ENCODE assay signal across 9 cellular contexts in genomic region chr15:57118013-57118799, GRCh38.
DNase-seq lines count a peak whose midpoint lies in the region; ATAC-seq and TF ChIP-seq lines count a peak whose summit lies in the region.
"Had no signal": no experiment of that assay in that cellular context is flagged by ENCODE, and none has a peak within 500 bp of the region (broad histone marks: within the 10 kb centered on the region; RNA-seq: fewer than 3 reads in every experiment).

No MANE protein-coding gene starts in this region.

- TF ChIP-seq POLR2A in heart left ventricle (IDR thresholded peaks at IDR 0.05): no peak

- peak overlapping the region; percentile 23 for H3K27ac Mint-ChIP-seq in activated CD4-positive, alpha-beta memory T cell treated with anti-CD3 and anti-CD28 coated beads, Interleukin-2, amount 10 ng/mL, durations not matched to agents 7 days and 5 days
- no peak overlapping the region for H3K27ac Mint-ChIP-seq in activated CD4-positive, alpha-beta memory T cell treated with anti-CD3 and anti-CD28 coated beads for 36 hours
- H3K27ac Mint-ChIP-seq in T-helper 2 cell treated with Interferon-gamma antibody and Interleukin-4, amounts not matched to agents 5 μg/mL and 100 μg/mL, for 36 hours: peak overlapping the region; percentile 83
- H3K27ac Mint-ChIP-seq in stimulated activated naive B cell treated with anti-CD40 and anti-IgM and Interleukin-4, amounts not matched to agents 10 μg/mL and 1 μg/mL and 100 μg/mL, for 72 hours: no peak overlapping the region

- peaks cover 0 to 41% (median 22%) of the 10 kb centered on the region in 12 donors for H3K4me1 ChIP-seq in heart left ventricle

- POLR2A ChIA-PET in activated CD4-positive, alpha-beta memory T cell treated with anti-CD3 and anti-CD28 coated beads, Interleukin-2, amount 10 ng/mL, durations not matched to agents 7 days and 5 days (lab: Charles Lee): no interaction called here
- POLR2A ChIA-PET in activated CD4-positive, alpha-beta memory T cell treated with anti-CD3 and anti-CD28 coated beads for 36 hours (lab: Charles Lee): no interaction called here

- no peaks in the 10 kb centered on the region for H3K27me3 Mint-ChIP-seq in activated CD4-positive, alpha-beta memory T cell treated with anti-CD3 and anti-CD28 coated beads, Interleukin-2, amount 10 ng/mL, durations not matched to agents 7 days and 5 days
- no peaks in the 10 kb centered on the region for H3K27me3 Mint-ChIP-seq in activated CD4-positive, alpha-beta memory T cell treated with anti-CD3 and anti-CD28 coated beads for 36 hours
- H3K27me3 Mint-ChIP-seq in T-helper 2 cell treated with Interferon-gamma antibody and Interleukin-4, amounts not matched to agents 5 μg/mL and 100 μg/mL, for 36 hours (ENCODE audit: low read depth): no peaks in the 10 kb centered on the region
- no peaks in the 10 kb centered on the region for H3K27me3 Mint-ChIP-seq in stimulated activated naive B cell treated with anti-CD40 and anti-IgM and Interleukin-4, amounts not matched to agents 10 μg/mL and 1 μg/mL and 100 μg/mL, for 72 hours

- H3K4me3 Mint-ChIP-seq in activated CD4-positive, alpha-beta memory T cell treated with anti-CD3 and anti-CD28 coated beads, Interleukin-2, amount 10 ng/mL, durations not matched to agents 7 days and 5 days: no peak overlapping the region
- H3K4me3 Mint-ChIP-seq in activated CD4-positive, alpha-beta memory T cell treated with anti-CD3 and anti-CD28 coated beads for 36 hours: no peak overlapping the region
- H3K4me3 Mint-ChIP-seq in T-helper 2 cell treated with Interferon-gamma antibody and Interleukin-4, amounts not matched to agents 5 μg/mL and 100 μg/mL, for 36 hours: peak overlapping the region; percentile 58
- H3K4me3 Mint-ChIP-seq in stimulated activated naive B cell treated with anti-CD40 and anti-IgM and Interleukin-4, amounts not matched to agents 10 μg/mL and 1 μg/mL and 100 μg/mL, for 72 hours: no peak overlapping the region

- intact Hi-C loops in activated CD4-positive, alpha-beta memory T cell treated with anti-CD3 and anti-CD28 coated beads for 36 hours (cut with micrococcal nuclease): no loop called here
- intact Hi-C loops in heart left ventricle (cut with DNase I): no loop called here

- H3K9me3 Mint-ChIP-seq in activated CD4-positive, alpha-beta memory T cell treated with anti-CD3 and anti-CD28 coated beads, Interleukin-2, amount 10 ng/mL, durations not matched to agents 7 days and 5 days: no peaks in the 10 kb centered on the region
- no peaks in the 10 kb centered on the region for H3K9me3 Mint-ChIP-seq in activated CD4-positive, alpha-beta memory T cell treated with anti-CD3 and anti-CD28 coated beads for 36 hours
- H3K9me3 Mint-ChIP-seq in T-helper 2 cell treated with Interferon-gamma antibody and Interleukin-4, amounts not matched to agents 5 μg/mL and 100 μg/mL, for 36 hours: no peaks in the 10 kb centered on the region
- H3K9me3 Mint-ChIP-seq in stimulated activated naive B cell treated with anti-CD40 and anti-IgM and Interleukin-4, amounts not matched to agents 10 μg/mL and 1 μg/mL and 100 μg/mL, for 72 hours: no peaks in the 10 kb centered on the region

- H3K27me3 ChIP-seq in heart left ventricle: no peaks in the 10 kb centered on the region

- H3K4me1 Mint-ChIP-seq in activated CD4-positive, alpha-beta memory T cell treated with anti-CD3 and anti-CD28 coated beads, Interleukin-2, amount 10 ng/mL, durations not matched to agents 7 days and 5 days: peaks cover 28% of the 10 kb centered on the region
- H3K4me1 Mint-ChIP-seq in activated CD4-positive, alpha-beta memory T cell treated with anti-CD3 and anti-CD28 coated beads for 36 hours (ENCODE audit: low read depth): peaks cover 9% of the 10 kb centered on the region
- H3K4me1 Mint-ChIP-seq in T-helper 2 cell treated with Interferon-gamma antibody and Interleukin-4, amounts not matched to agents 5 μg/mL and 100 μg/mL, for 36 hours (ENCODE audit: low read depth): peaks cover 34% of the 10 kb centered on the region
- peaks cover 15 to 45% of the 10 kb centered on the region in 2 donors for H3K4me1 Mint-ChIP-seq in stimulated activated naive B cell treated with anti-CD40 and anti-IgM and Interleukin-4, amounts not matched to agents 10 μg/mL and 1 μg/mL and 100 μg/mL, for 72 hours

- peaks cover 10% of the 10 kb centered on the region for H3K36me3 Mint-ChIP-seq in activated CD4-positive, alpha-beta memory T cell treated with anti-CD3 and anti-CD28 coated beads, Interleukin-2, amount 10 ng/mL, durations not matched to agents 7 days and 5 days (ENCODE audit: low read depth)
- H3K36me3 Mint-ChIP-seq in activated CD4-positive, alpha-beta memory T cell treated with anti-CD3 and anti-CD28 coated beads for 36 hours: peaks cover 7% of the 10 kb centered on the region
- H3K36me3 Mint-ChIP-seq in T-helper 2 cell treated with Interferon-gamma antibody and Interleukin-4, amounts not matched to agents 5 μg/mL and 100 μg/mL, for 36 hours (ENCODE audit: low read depth): peaks cover 20% of the 10 kb centered on the region
- H3K36me3 Mint-ChIP-seq in stimulated activated naive B cell treated with anti-CD40 and anti-IgM and Interleukin-4, amounts not matched to agents 10 μg/mL and 1 μg/mL and 100 μg/mL, for 72 hours: peaks cover 4 to 17% of the 10 kb centered on the region in 2 donors

- H3K27ac ChIP-seq in heart left ventricle: peak overlapping the region in 5 of 12 donors; percentile 21 to 62 (median 43)

- no peaks in the 10 kb centered on the region for H3K36me3 ChIP-seq in heart left ventricle

- no peak overlapping the region for H3K4me3 ChIP-seq in heart left ventricle

- ATAC-seq in heart left ventricle: peak; percentile 87 to 98 (median 94)
- ATAC-seq in stimulated activated naive B cell treated with anti-CD40 and anti-IgM and Interleukin-4, amounts not matched to agents 10 μg/mL and 1 μg/mL and 100 μg/mL, for 72 hours (replicated peaks): peak; percentile 38 to 48

- TF ChIP-seq CTCF in heart left ventricle (IDR thresholded peaks at IDR 0.05): no peak

- CTCF ChIA-PET in activated CD4-positive, alpha-beta memory T cell treated with anti-CD3 and anti-CD28 coated beads, Interleukin-2, amount 10 ng/mL, durations not matched to agents 7 days and 5 days (lab: Charles Lee): interaction anchor here (1.4 kb wide), 1 partner anchor 188 kb away, joined by 3 read pairs; no protein-coding TSS in a partner anchor
- CTCF ChIA-PET in activated CD4-positive, alpha-beta memory T cell treated with anti-CD3 and anti-CD28 coated beads for 36 hours (lab: Charles Lee): interaction anchor here (1.4 kb wide), 1 partner anchor 627 kb away, joined by 3 read pairs; no protein-coding TSS in a partner anchor

- no peak for DNase-seq in activated CD4-positive, alpha-beta memory T cell treated with anti-CD3 and anti-CD28 coated beads, Interleukin-2, amount 10 ng/mL, durations not matched to agents 7 days and 5 days
- DNase-seq in activated CD4-positive, alpha-beta memory T cell treated with anti-CD3 and anti-CD28 coated beads for 36 hours: no peak
- no peak for DNase-seq in T-helper 2 cell treated with Interferon-gamma antibody and Interleukin-4, amounts not matched to agents 5 μg/mL and 100 μg/mL, for 36 hours (ENCODE audit: low spot score)
- peak in 1 of 5 donors; percentile 37 for DNase-seq in heart left ventricle
- no peak for DNase-seq in stimulated activated naive B cell treated with anti-CD40 and anti-IgM and Interleukin-4, amounts not matched to agents 10 μg/mL and 1 μg/mL and 100 μg/mL, for 72 hours
- no peak for DNase-seq in iPS-NIHi11 (ENCODE audit: low spot score)
- DNase-seq in NCI-H1092 (lab: John Stamatoyannopoulos, UW): no peak
- DNase-seq in hepatic stellate cell (ENCODE audit: low spot score): no peak
- DNase-seq: SIG-M5 had no signal

- no peaks in the 10 kb centered on the region for H3K9me3 ChIP-seq in heart left ventricle

- 41 to 54% (median 48%) methylated on average over 2 of the region's 2 CpGs for WGBS in heart left ventricle, 4 donors

Comparison
In these comparisons a context has a peak if more than half of its experiments do, and no peak if none do; other contexts are left out.
1. H3K27ac Mint-ChIP-seq: peak in activated CD4-positive, alpha-beta memory T cell treated with anti-CD3 and anti-CD28 coated beads, Interleukin-2, amount 10 ng/mL, durations not matched to agents 7 days and 5 days (single experiment) and T-helper 2 cell treated with Interferon-gamma antibody and Interleukin-4, amounts not matched to agents 5 μg/mL and 100 μg/mL, for 36 hours (single experiment); none in activated CD4-positive, alpha-beta memory T cell treated with anti-CD3 and anti-CD28 coated beads for 36 hours (single experiment) and stimulated activated naive B cell treated with anti-CD40 and anti-IgM and Interleukin-4, amounts not matched to agents 10 μg/mL and 1 μg/mL and 100 μg/mL, for 72 hours (single experiment).